1 cellular context compared by ENCODE assay signal in the genomic region with DNA sequence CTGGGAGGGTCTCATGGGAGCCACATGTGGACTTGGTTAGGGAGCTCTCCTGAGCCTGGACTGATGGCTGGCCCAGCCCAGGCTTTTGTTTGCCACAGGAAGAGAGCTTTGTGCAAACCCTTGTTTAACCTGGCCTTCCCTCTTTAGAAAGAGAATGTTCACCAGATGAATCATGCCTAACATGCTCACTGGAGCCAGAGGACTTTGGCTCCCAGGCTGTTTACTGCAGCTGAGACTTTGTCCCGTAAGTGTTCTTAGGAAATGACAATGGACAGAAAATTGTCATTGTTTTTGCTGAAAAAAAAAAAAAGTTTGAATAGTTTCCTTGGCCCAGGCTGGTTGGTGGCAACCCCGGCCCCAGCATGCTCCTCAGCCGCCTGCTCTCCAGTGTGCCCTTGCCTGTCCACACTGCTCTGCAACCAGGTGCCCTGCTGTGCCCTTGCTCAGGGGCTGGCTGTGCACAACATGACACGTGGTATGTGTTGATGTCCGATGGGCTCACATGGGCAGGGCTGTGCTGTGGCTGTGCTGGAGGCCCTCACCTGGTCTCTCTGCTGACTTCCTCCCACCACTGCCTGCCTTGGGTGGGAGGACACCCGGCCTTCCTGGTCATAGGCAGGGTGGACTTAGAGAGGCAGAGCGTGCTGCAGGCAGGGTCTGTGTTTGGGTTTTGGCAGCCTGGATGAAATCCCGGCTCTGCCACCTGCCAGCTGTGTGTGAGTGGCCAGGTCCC.
TF ChIP-seq lines count a peak whose summit lies in the region.

No MANE protein-coding gene starts in this region.

TF ChIP-seq in HepG2, 621 proteins besides CTCF, POLR2A, EP300 and RAD21 (continued from another document and continues in another):
- TF ChIP-seq, protein P1, sequence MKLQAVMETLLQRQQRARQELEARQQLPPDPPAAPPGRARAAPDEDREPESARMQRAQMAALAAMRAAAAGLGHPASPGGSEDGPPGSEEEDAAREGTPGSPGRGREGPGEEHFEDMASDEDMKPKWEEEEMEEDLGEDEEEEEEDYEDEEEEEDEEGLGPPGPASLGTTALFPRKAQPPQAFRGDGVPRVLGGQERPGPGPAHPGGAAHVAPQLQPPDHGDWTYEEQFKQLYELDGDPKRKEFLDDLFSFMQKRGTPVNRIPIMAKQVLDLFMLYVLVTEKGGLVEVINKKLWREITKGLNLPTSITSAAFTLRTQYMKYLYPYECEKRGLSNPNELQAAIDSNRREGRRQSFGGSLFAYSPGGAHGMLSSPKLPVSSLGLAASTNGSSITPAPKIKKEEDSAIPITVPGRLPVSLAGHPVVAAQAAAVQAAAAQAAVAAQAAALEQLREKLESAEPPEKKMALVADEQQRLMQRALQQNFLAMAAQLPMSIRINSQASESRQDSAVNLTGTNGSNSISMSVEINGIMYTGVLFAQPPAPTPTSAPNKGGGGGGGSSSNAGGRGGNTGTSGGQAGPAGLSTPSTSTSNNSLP (IDR thresholded peaks at IDR 0.05; ENCODE audit: low read depth, low read length), result no peak
- TF ChIP-seq, protein P2, sequence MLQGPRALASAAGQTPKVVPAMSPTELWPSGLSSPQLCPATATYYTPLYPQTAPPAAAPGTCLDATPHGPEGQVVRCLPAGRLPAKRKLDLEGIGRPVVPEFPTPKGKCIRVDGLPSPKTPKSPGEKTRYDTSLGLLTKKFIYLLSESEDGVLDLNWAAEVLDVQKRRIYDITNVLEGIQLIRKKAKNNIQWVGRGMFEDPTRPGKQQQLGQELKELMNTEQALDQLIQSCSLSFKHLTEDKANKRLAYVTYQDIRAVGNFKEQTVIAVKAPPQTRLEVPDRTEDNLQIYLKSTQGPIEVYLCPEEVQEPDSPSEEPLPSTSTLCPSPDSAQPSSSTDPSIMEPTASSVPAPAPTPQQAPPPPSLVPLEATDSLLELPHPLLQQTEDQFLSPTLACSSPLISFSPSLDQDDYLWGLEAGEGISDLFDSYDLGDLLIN (CRISPR knock-in tag; IDR thresholded peaks at IDR 0.05; ENCODE audit: borderline replicate concordance), result no peak
- no peak for TF ChIP-seq ZBTB21 (CRISPR knock-in tag; IDR thresholded peaks at IDR 0.05)
- TF ChIP-seq, protein P3, sequence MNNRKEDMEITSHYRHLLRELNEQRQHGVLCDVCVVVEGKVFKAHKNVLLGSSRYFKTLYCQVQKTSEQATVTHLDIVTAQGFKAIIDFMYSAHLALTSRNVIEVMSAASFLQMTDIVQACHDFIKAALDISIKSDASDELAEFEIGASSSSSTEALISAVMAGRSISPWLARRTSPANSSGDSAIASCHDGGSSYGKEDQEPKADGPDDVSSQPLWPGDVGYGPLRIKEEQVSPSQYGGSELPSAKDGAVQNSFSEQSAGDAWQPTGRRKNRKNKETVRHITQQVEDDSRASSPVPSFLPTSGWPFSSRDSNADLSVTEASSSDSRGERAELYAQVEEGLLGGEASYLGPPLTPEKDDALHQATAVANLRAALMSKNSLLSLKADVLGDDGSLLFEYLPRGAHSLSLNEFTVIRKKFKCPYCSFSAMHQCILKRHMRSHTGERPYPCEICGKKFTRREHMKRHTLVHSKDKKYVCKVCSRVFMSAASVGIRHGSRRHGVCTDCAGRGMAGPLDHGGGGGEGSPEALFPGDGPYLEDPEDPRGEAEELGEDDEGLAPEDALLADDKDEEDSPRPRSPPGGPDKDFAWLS (CRISPR knock-in tag; IDR thresholded peaks at IDR 0.05; ENCODE audit: borderline replicate concordance), result no peak
- no peak for TF ChIP-seq ZBTB1 (CRISPR knock-in tag; IDR thresholded peaks at IDR 0.05; ENCODE audit: borderline replicate concordance)
- no peak for TF ChIP-seq ZNF891 (CRISPR knock-in tag; IDR thresholded peaks at IDR 0.05)
- no peak for TF ChIP-seq ZNF660 (CRISPR knock-in tag; IDR thresholded peaks at IDR 0.05; ENCODE audit: borderline replicate concordance, low read depth)
- TF ChIP-seq, protein P4, sequence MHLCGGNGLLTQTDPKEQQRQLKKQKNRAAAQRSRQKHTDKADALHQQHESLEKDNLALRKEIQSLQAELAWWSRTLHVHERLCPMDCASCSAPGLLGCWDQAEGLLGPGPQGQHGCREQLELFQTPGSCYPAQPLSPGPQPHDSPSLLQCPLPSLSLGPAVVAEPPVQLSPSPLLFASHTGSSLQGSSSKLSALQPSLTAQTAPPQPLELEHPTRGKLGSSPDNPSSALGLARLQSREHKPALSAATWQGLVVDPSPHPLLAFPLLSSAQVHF (CRISPR knock-in tag; IDR thresholded peaks at IDR 0.05), result no peak
- 0 out of 2 replicates have a peak, but pooled peaks have one; percentile 56 for TF ChIP-seq MZF1 (CRISPR knock-in tag; IDR thresholded peaks at IDR 0.05; ENCODE audit: borderline replicate concordance)
- TF ChIP-seq GATA4 (IDR thresholded peaks at IDR 0.05; ENCODE audit: borderline replicate concordance, low read depth), result no peak; the same call in 1 of the 2 replicates
- TF ChIP-seq ARNT (IDR thresholded peaks at IDR 0.05), result no peak
- TF ChIP-seq, protein P5, sequence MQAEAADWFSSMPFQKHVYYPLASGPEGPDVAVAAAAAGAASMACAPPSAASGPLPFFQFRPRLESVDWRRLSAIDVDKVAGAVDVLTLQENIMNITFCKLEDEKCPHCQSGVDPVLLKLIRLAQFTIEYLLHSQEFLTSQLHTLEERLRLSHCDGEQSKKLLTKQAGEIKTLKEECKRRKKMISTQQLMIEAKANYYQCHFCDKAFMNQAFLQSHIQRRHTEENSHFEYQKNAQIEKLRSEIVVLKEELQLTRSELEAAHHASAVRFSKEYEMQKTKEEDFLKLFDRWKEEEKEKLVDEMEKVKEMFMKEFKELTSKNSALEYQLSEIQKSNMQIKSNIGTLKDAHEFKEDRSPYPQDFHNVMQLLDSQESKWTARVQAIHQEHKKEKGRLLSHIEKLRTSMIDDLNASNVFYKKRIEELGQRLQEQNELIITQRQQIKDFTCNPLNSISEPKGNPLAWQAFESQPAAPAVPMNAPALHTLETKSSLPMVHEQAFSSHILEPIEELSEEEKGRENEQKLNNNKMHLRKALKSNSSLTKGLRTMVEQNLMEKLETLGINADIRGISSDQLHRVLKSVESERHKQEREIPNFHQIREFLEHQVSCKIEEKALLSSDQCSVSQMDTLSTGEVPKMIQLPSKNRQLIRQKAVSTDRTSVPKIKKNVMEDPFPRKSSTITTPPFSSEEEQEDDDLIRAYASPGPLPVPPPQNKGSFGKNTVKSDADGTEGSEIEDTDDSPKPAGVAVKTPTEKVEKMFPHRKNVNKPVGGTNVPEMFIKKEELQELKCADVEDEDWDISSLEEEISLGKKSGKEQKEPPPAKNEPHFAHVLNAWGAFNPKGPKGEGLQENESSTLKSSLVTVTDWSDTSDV (CRISPR knock-in tag; IDR thresholded peaks at IDR 0.05), result no peak
- no peak for TF ChIP-seq XRCC5 (optimal IDR thresholded peaks at IDR 0.05; ENCODE audit: low read length)
- TF ChIP-seq PCBP1 (IDR thresholded peaks at IDR 0.05; ENCODE audit: borderline replicate concordance, low read depth, low read length), result no peak
- TF ChIP-seq, protein P6, sequence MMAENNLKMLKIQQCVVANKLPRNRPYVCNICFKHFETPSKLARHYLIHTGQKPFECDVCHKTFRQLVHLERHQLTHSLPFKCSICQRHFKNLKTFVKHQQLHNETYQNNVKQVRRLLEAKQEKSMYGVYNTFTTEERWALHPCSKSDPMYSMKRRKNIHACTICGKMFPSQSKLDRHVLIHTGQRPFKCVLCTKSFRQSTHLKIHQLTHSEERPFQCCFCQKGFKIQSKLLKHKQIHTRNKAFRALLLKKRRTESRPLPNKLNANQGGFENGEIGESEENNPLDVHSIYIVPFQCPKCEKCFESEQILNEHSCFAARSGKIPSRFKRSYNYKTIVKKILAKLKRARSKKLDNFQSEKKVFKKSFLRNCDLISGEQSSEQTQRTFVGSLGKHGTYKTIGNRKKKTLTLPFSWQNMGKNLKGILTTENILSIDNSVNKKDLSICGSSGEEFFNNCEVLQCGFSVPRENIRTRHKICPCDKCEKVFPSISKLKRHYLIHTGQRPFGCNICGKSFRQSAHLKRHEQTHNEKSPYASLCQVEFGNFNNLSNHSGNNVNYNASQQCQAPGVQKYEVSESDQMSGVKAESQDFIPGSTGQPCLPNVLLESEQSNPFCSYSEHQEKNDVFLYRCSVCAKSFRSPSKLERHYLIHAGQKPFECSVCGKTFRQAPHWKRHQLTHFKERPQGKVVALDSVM (CRISPR knock-in tag; IDR thresholded peaks at IDR 0.05), result no peak
- TF ChIP-seq, protein P7, sequence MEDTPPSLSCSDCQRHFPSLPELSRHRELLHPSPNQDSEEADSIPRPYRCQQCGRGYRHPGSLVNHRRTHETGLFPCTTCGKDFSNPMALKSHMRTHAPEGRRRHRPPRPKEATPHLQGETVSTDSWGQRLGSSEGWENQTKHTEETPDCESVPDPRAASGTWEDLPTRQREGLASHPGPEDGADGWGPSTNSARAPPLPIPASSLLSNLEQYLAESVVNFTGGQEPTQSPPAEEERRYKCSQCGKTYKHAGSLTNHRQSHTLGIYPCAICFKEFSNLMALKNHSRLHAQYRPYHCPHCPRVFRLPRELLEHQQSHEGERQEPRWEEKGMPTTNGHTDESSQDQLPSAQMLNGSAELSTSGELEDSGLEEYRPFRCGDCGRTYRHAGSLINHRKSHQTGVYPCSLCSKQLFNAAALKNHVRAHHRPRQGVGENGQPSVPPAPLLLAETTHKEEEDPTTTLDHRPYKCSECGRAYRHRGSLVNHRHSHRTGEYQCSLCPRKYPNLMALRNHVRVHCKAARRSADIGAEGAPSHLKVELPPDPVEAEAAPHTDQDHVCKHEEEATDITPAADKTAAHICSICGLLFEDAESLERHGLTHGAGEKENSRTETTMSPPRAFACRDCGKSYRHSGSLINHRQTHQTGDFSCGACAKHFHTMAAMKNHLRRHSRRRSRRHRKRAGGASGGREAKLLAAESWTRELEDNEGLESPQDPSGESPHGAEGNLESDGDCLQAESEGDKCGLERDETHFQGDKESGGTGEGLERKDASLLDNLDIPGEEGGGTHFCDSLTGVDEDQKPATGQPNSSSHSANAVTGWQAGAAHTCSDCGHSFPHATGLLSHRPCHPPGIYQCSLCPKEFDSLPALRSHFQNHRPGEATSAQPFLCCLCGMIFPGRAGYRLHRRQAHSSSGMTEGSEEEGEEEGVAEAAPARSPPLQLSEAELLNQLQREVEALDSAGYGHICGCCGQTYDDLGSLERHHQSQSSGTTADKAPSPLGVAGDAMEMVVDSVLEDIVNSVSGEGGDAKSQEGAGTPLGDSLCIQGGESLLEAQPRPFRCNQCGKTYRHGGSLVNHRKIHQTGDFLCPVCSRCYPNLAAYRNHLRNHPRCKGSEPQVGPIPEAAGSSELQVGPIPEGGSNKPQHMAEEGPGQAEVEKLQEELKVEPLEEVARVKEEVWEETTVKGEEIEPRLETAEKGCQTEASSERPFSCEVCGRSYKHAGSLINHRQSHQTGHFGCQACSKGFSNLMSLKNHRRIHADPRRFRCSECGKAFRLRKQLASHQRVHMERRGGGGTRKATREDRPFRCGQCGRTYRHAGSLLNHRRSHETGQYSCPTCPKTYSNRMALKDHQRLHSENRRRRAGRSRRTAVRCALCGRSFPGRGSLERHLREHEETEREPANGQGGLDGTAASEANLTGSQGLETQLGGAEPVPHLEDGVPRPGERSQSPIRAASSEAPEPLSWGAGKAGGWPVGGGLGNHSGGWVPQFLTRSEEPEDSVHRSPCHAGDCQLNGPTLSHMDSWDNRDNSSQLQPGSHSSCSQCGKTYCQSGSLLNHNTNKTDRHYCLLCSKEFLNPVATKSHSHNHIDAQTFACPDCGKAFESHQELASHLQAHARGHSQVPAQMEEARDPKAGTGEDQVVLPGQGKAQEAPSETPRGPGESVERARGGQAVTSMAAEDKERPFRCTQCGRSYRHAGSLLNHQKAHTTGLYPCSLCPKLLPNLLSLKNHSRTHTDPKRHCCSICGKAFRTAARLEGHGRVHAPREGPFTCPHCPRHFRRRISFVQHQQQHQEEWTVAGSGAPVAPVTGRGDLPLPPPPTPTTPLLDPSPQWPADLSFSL (CRISPR knock-in tag; IDR thresholded peaks at IDR 0.05), result no peak
- TF ChIP-seq SAFB2 (CRISPR knock-in tag; IDR thresholded peaks at IDR 0.05; ENCODE audit: borderline replicate concordance, low read depth), result no peak; the same call in 1 of the 2 replicates
- peak; percentile 78 for TF ChIP-seq YEATS4 (CRISPR knock-in tag; IDR thresholded peaks at IDR 0.05; ENCODE audit: borderline replicate concordance)
- peak; percentile 72 for TF ChIP-seq ZSCAN29 (CRISPR knock-in tag; conservative IDR thresholded peaks at IDR 0.05)
- no peak for TF ChIP-seq FIP1L1 (IDR thresholded peaks at IDR 0.05; ENCODE audit: borderline replicate concordance, insufficient read depth, low read depth, low read length)
